ENCODE assay signal across 6 cellular contexts in genomic region chr19:53157601-53158000, GRCh38. TPM values are rescaled to one million over a fixed set of nuclear protein-coding genes. Genes with fewer than 3 reads are reported as not detected.
DNase-seq lines count a peak whose midpoint lies in the region; ATAC-seq and TF ChIP-seq lines count a peak whose summit lies in the region.

No MANE protein-coding gene starts in this region.

- no peak for TF ChIP-seq EP300 in upper lobe of left lung (IDR thresholded peaks at IDR 0.05)

- whole genome bisulfite sequencing in upper lobe of left lung, 2 donors, result 15 to 33% methylated on average over 7 of the region's 7 CpGs

- no peaks in the 10 kb centered on the region for H3K27me3 ChIP-seq in upper lobe of left lung

- no peak for DNase-seq in activated naive CD4-positive, alpha-beta T cell treated with anti-CD3 and anti-CD28 coated beads, Interleukin-2, amount 10 ng/mL, durations not matched to agents 7 days and 5 days
- no peak for DNase-seq in activated naive CD4-positive, alpha-beta T cell treated with Interleukin-2 at 50 U/mL for 16 hours
- DNase-seq in left ventricle myocardium superior (peak; percentile 31), upper lobe of left lung (no peak), NCI-H2029 treated with DMSO at 0.1 percent for 48 hours (lab: John Stamatoyannopoulos, UW) (no peak), NCI-H2107 treated with DMSO at 0.1 percent for 48 hours (lab: John Stamatoyannopoulos, UW; ENCODE audit: unreplicated experiment) (no peak)

- H3K4me3 Mint-ChIP-seq in activated naive CD4-positive, alpha-beta T cell treated with anti-CD3 and anti-CD28 coated beads, Interleukin-2, amount 10 ng/mL, durations not matched to agents 7 days and 5 days, result peak overlapping the region; percentile 83

- H3K27ac Mint-ChIP-seq in activated naive CD4-positive, alpha-beta T cell treated with anti-CD3 and anti-CD28 coated beads, Interleukin-2, amount 10 ng/mL, durations not matched to agents 7 days and 5 days, result peak overlapping the region; percentile 90

- no peaks in the 10 kb centered on the region for H3K27me3 Mint-ChIP-seq in activated naive CD4-positive, alpha-beta T cell treated with anti-CD3 and anti-CD28 coated beads, Interleukin-2, amount 10 ng/mL, durations not matched to agents 7 days and 5 days

- peaks cover 0 to 20% (median 9%) of the 10 kb centered on the region in 4 donors for H3K4me1 ChIP-seq in upper lobe of left lung

- no peak for TF ChIP-seq POLR2A in upper lobe of left lung (IDR thresholded peaks at IDR 0.05)

- no peak for TF ChIP-seq CTCF in upper lobe of left lung (IDR thresholded peaks at IDR 0.05)

- peak overlapping the region; percentile 52 to 83 (median 64) for H3K4me3 ChIP-seq in upper lobe of left lung

- peaks cover 0 to 13% (median 9%) of the 10 kb centered on the region in 4 donors for H3K36me3 ChIP-seq in upper lobe of left lung

- CTCF ChIA-PET in activated naive CD4-positive, alpha-beta T cell treated with anti-CD3 and anti-CD28 coated beads, Interleukin-2, amount 10 ng/mL, durations not matched to agents 7 days and 5 days (lab: Charles Lee), result no interaction called here

- intact Hi-C loops in left ventricle myocardium superior (cut with micrococcal nuclease), result no loop called here

- peaks cover 0 to 25% (median 11%) of the 10 kb centered on the region in 4 donors for H3K9me3 ChIP-seq in upper lobe of left lung

- peaks cover 24% of the 10 kb centered on the region for H3K4me1 Mint-ChIP-seq in activated naive CD4-positive, alpha-beta T cell treated with anti-CD3 and anti-CD28 coated beads, Interleukin-2, amount 10 ng/mL, durations not matched to agents 7 days and 5 days

- ATAC-seq in left ventricle myocardium superior, result peak; percentile 27
- no peak for ATAC-seq in upper lobe of left lung (ENCODE audit: low FRiP score in 2 of 2)

- H3K9me3 Mint-ChIP-seq in activated naive CD4-positive, alpha-beta T cell treated with anti-CD3 and anti-CD28 coated beads, Interleukin-2, amount 10 ng/mL, durations not matched to agents 7 days and 5 days, result peaks cover 51% of the 10 kb centered on the region

- peak overlapping the region; percentile 78 to 85 (median 80) for H3K27ac ChIP-seq in upper lobe of left lung

- peaks cover 49% of the 10 kb centered on the region for H3K36me3 Mint-ChIP-seq in activated naive CD4-positive, alpha-beta T cell treated with anti-CD3 and anti-CD28 coated beads, Interleukin-2, amount 10 ng/mL, durations not matched to agents 7 days and 5 days

RNA-seq across cellular contexts. Expression of gene ZNF347, which starts 1.3 kb away (rescaled TPM):
- 6.6 TPM for total RNA-seq in left ventricle myocardium superior
- 10 to 100 TPM in 4 of 6 donors, 1 to 10 TPM in 2; 5.3 to 21.0 (median 10.3) TPM for total RNA-seq in upper lobe of left lung

RNA-seq across cellular contexts. Expression of gene ZNF415, which starts 24.9 kb away (rescaled TPM):
- total RNA-seq in left ventricle myocardium superior (23.9 TPM), upper lobe of left lung (1 to 10 TPM; 2.4 to 7.9 (median 4.3) TPM)

RNA-seq across cellular contexts. Expression of gene ZNF665, which starts 35.6 kb away (rescaled TPM):
- total RNA-seq in left ventricle myocardium superior, result 0.64 TPM
- total RNA-seq in upper lobe of left lung, result 1 to 10 TPM; 1.7 to 5.2 (median 3.4) TPM

RNA-seq across cellular contexts. Expression of gene ZNF160, which starts 54.4 kb away (rescaled TPM):
- 19.2 TPM for total RNA-seq in left ventricle myocardium superior
- 100 to 1,000 TPM in 1 of 6 donors, 10 to 100 TPM in 5; 25.0 to 150 (median 48.5) TPM for total RNA-seq in upper lobe of left lung
